Comparison of ENCODE assay signal across 8 cellular contexts in genomic region chrX:2627272-2627867, GRCh38.
DNase-seq lines count a peak whose midpoint lies in the region; ATAC-seq, FAIRE-seq and TF ChIP-seq lines count a peak whose summit lies in the region.

No MANE protein-coding gene starts in this region.

- in situ Hi-C loops in G401 (cut with HindIII; ENCODE audit: low sequenced_read_pairs): no loop called here

- H3K27ac ChIP-seq in stomach: no peak overlapping the region

- peak overlapping the region; percentile 35 for H3K27ac Mint-ChIP-seq in activated T-cell treated with anti-CD3 and anti-CD28 coated beads, Interleukin-2, amount 50 U/mL, for 72 hours

- peaks cover 41% of the 10 kb centered on the region for H3K4me1 Mint-ChIP-seq in activated T-cell treated with anti-CD3 and anti-CD28 coated beads, Interleukin-2, amount 50 U/mL, for 72 hours (ENCODE audit: low read depth)

- no peak for TF ChIP-seq POLR2A in stomach (IDR thresholded peaks at IDR 0.05)

- H3K4me1 ChIP-seq in stomach: no peaks in the 10 kb centered on the region

- DNase-seq in AG08396 (ENCODE audit: low spot score): peak; percentile 27
- DNase-seq in HTR-8/SVneo (ENCODE audit: insufficient read length, low spot score): peak; percentile 38
- DNase-seq in activated T-cell treated with anti-CD3 and anti-CD28 coated beads, Interleukin-2, amount 50 U/mL, for 72 hours: peak; percentile 54 to 64
- DNase-seq in iPS-NIHi7 (ENCODE audit: extremely low spot score): peak; percentile 80
- peak; percentile 36 for DNase-seq in stomach
- no peak for DNase-seq in G401 (ENCODE audit: low spot score)
- DNase-seq in hippocampal formation (lab: John Stamatoyannopoulos, UW): no peak

- H3K36me3 ChIP-seq in stomach: peaks cover 13 to 59% (median 42%) of the 10 kb centered on the region in 4 donors

- no peak overlapping the region for H3K4me3 Mint-ChIP-seq in activated T-cell treated with anti-CD3 and anti-CD28 coated beads, Interleukin-2, amount 50 U/mL, for 72 hours

- TF ChIP-seq EP300 in stomach (IDR thresholded peaks at IDR 0.05): no peak

- H3K9me3 ChIP-seq in stomach: peaks cover 0 to 23% (median 9%) of the 10 kb centered on the region in 4 donors

- H3K4me3 ChIP-seq in stomach: no peak overlapping the region

- WGBS in stomach, 5 donors: 35 to 51% (median 49%) methylated on average over 3 of the region's 3 CpGs

- ATAC-seq in GM19351 (IDR thresholded peaks at IDR 0.05; ENCODE audit: unreplicated experiment): peak; percentile 90
- ATAC-seq in activated T-cell treated with anti-CD3 and anti-CD28 coated beads, Interleukin-2, amount 50 U/mL, for 72 hours (replicated peaks in 1 of 2): peak; percentile 71 to 73

- intact Hi-C loops in stomach (cut with DNase I; ENCODE audit: low total_unique reads): no loop called here

- TF ChIP-seq CTCF in stomach (IDR thresholded peaks at IDR 0.05): peak in 5 of 7 experiments; percentile 22 to 43 (median 38)

- H3K36me3 Mint-ChIP-seq in activated T-cell treated with anti-CD3 and anti-CD28 coated beads, Interleukin-2, amount 50 U/mL, for 72 hours (ENCODE audit: insufficient read depth in 2 of 2): peaks cover 52 to 73% of the 10 kb centered on the region in 2 donors

- no peak for FAIRE-seq in HTR-8/SVneo (lab: Jason Lieb, UNC)

- no peaks in the 10 kb centered on the region for H3K27me3 ChIP-seq in stomach

- H3K9me3 Mint-ChIP-seq in activated T-cell treated with anti-CD3 and anti-CD28 coated beads, Interleukin-2, amount 50 U/mL, for 72 hours: peaks cover 28 to 37% of the 10 kb centered on the region in 2 donors

- no peaks in the 10 kb centered on the region for H3K27me3 Mint-ChIP-seq in activated T-cell treated with anti-CD3 and anti-CD28 coated beads, Interleukin-2, amount 50 U/mL, for 72 hours (ENCODE audit: low read depth)

Comparison
In these comparisons a context has a peak if more than half of its experiments do, and no peak if none do; other contexts are left out.
1. DNase-seq: peak in AG08396 (single experiment), HTR-8/SVneo (single experiment), activated T-cell treated with anti-CD3 and anti-CD28 coated beads, Interleukin-2, amount 50 U/mL, for 72 hours (2 of 2), iPS-NIHi7 (single experiment) and stomach (single experiment); none in G401 (single experiment) and hippocampal formation (0 of 2).